8 cellular contexts compared by ENCODE assay signal in genomic region chr15:90818251-90819210, GRCh38. TPM values are rescaled to one million over a fixed set of nuclear protein-coding genes. Genes with fewer than 3 reads are reported as not detected.
DNase-seq lines count a peak whose midpoint lies in the region; ATAC-seq and TF ChIP-seq lines count a peak whose summit lies in the region.

No MANE protein-coding gene starts in this region.

- no peaks in the 10 kb centered on the region for H3K27me3 Mint-ChIP-seq in memory B cell

- no peaks in the 10 kb centered on the region for H3K27me3 ChIP-seq in right atrium auricular region

- H3K36me3 ChIP-seq in right atrium auricular region = no peaks in the 10 kb centered on the region

- H3K27ac ChIP-seq in right atrium auricular region = no peak overlapping the region

- peaks cover 5% of the 10 kb centered on the region for H3K36me3 Mint-ChIP-seq in memory B cell

- no peak for DNase-seq in Right ventricle myocardium inferior (ENCODE audit: missing footprints)
- no peak for DNase-seq in right atrium auricular region (ENCODE audit: low spot score)
- DNase-seq in NCI-H1694 treated with DMSO at 0.1 percent for 48 hours (lab: John Stamatoyannopoulos, UW) = peak; percentile 88
- peak; percentile 78 for DNase-seq in activated CD8-positive, alpha-beta memory T cell treated with anti-CD3 and anti-CD28 coated beads, Interleukin-2, amount 50 U/mL, for 48 hours
- peak; percentile 67 to 75 for DNase-seq in memory B cell (ENCODE audit: low spot score in 2 of 2)
- DNase-seq in middle frontal gyrus (ENCODE audit: extremely low spot score, low spot score) = no peak
- DNase-seq in DMS79 (lab: John Stamatoyannopoulos, UW) = no peak
- DNase-seq in NCI-H748 treated with DMSO at 0.1 percent for 48 hours (lab: John Stamatoyannopoulos, UW) = no peak

- no peaks in the 10 kb centered on the region for H3K9me3 ChIP-seq in right atrium auricular region

- peak; percentile 60 for ATAC-seq in Right ventricle myocardium inferior
- ATAC-seq in memory B cell (ENCODE audit: low read depth) = peak; percentile 97

- peak overlapping the region; percentile 58 for H3K27ac Mint-ChIP-seq in memory B cell

- H3K4me3 ChIP-seq in right atrium auricular region = no peak overlapping the region

- peaks cover 0 to 15% of the 10 kb centered on the region in 2 donors for H3K4me1 ChIP-seq in right atrium auricular region

- intact Hi-C loops in Right ventricle myocardium inferior (cut with DNase I) = no loop called here

- no peak for TF ChIP-seq CTCF in right atrium auricular region (IDR thresholded peaks at IDR 0.05)

- peak overlapping the region; percentile 67 for H3K4me3 Mint-ChIP-seq in memory B cell

- peaks cover 18% of the 10 kb centered on the region for H3K4me1 Mint-ChIP-seq in memory B cell

- no peaks in the 10 kb centered on the region for H3K9me3 Mint-ChIP-seq in memory B cell

RNA-seq across cellular contexts. Expression of gene FURIN, which starts 49.9 kb away (rescaled TPM):
- total RNA-seq in Right ventricle myocardium inferior (51.2 TPM), right atrium auricular region (10 to 100 TPM; 57.1 to 82.8 TPM)

Comparison
In these comparisons a context has a peak if more than half of its experiments do, and no peak if none do; other contexts are left out.
1. DNase-seq: peak in NCI-H1694 treated with DMSO at 0.1 percent for 48 hours (single experiment), activated CD8-positive, alpha-beta memory T cell treated with anti-CD3 and anti-CD28 coated beads, Interleukin-2, amount 50 U/mL, for 48 hours (single experiment) and memory B cell (2 of 2); none in Right ventricle myocardium inferior (single experiment), right atrium auricular region (single experiment), middle frontal gyrus (single experiment), DMS79 (single experiment) and NCI-H748 treated with DMSO at 0.1 percent for 48 hours (single experiment).